In the genomic region with DNA sequence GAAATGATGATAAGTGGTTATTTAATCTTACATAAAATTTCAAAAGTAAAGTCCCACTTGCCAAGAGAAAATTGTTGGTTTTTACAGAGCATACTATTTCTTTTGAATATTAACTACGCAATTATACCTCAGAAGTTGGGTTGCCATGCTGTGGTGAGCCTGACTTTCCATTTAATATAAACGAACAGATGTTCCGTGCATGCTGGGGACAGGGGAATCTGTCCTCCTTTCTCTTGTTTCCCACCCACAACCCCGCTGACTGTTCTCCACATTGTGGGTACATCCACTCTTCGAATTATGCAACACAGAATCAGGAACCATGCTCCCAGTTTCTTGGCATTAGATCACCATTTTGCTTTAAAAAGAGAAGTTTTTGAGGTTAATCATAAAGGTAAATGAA, we compare ENCODE assay signal across 30 cellular contexts.
"Had no signal": no experiment of that assay in that cellular context is flagged by ENCODE, and none has a peak within 500 bp of the region (broad histone marks: within the 10 kb centered on the region; RNA-seq: fewer than 3 reads in every experiment).

No MANE protein-coding gene starts in this region.

- ATAC-seq: activated CD8-positive, alpha-beta T cell treated with anti-CD3 and anti-CD28 coated beads for 36 hours; activated naive CD4-positive, alpha-beta T cell treated with anti-CD3 and anti-CD28 coated beads, Interleukin-2, amount 50 U/mL, for 72 hours; activated T-cell treated with anti-CD3 and anti-CD28 coated beads, Interleukin-2, amount 50 U/mL, for 4 hours; activated T-cell treated with anti-CD3 and anti-CD28 coated beads, Interleukin-2, amount 50 U/mL, for 72 hours; activated T-helper 17 cell treated with anti-CD3 and anti-CD28 coated beads, Interleukin-2, amount 50 U/mL, for 72 hours; body of pancreas had no signal

- DNase-seq: activated B cell treated with CpG ODN at 0.5 μM for 24 hours; activated CD4-positive, alpha-beta memory T cell treated with anti-CD3 and anti-CD28 coated beads for 36 hours; activated CD4-positive, alpha-beta T cell treated with anti-CD3 and anti-CD28 coated beads for 4 hours; activated CD4-positive, alpha-beta T cell treated with anti-CD3 and anti-CD28 coated beads, Interleukin-2, amount 10 ng/mL, durations not matched to agents 24 days and 14 days; activated CD4-positive, alpha-beta T cell treated with anti-CD3 and anti-CD28 coated beads, Interleukin-2, amount 50 U/mL, for 1 hour; activated CD4-positive, alpha-beta T cell treated with anti-CD3 and anti-CD28 coated beads, Interleukin-2, amount 50 U/mL, for 4 hours; activated CD4-positive, CD25-positive, alpha-beta regulatory T cell treated with anti-CD3 and anti-CD28 coated beads, Interleukin-2, amount 50 U/mL, for 72 hours; activated CD8-positive, alpha-beta memory T cell treated with anti-CD3 and anti-CD28 coated beads, Interleukin-2, amount 50 U/mL, for 4 hours; activated CD8-positive, alpha-beta T cell treated with anti-CD3 and anti-CD28 coated beads for 36 hours; activated effector memory CD4-positive, alpha-beta T cell treated with anti-CD3 and anti-CD28 coated beads, Interleukin-2, amount 50 U/mL, for 16 hours; activated gamma-delta T cell treated with Interleukin-2 at 50 U/mL for 16 hours; activated naive CD4-positive, alpha-beta T cell; activated naive CD4-positive, alpha-beta T cell treated with anti-CD3 and anti-CD28 coated beads for 36 hours; activated naive CD4-positive, alpha-beta T cell treated with anti-CD3 and anti-CD28 coated beads, Interleukin-2, amount 50 U/mL, for 16 hours; activated naive CD8-positive, alpha-beta T cell treated with anti-CD3 and anti-CD28 coated beads for 36 hours; activated T-cell treated with anti-CD3 and anti-CD28 coated beads for 4 hours; activated T-cell treated with anti-CD3 and anti-CD28 coated beads, Interleukin-2, amount 50 U/mL, for 1 hour; activated T-cell treated with anti-CD3 and anti-CD28 coated beads, Interleukin-2, amount 50 U/mL, for 4 hours; activated T-cell treated with anti-CD3 and anti-CD28 coated beads, Interleukin-2, amount 50 U/mL, for 72 hours; adrenal gland; amniotic stem cell; aorta; body of pancreas; brain microvascular endothelial cell; central memory CD4-positive, alpha-beta T cell; T-helper 1 cell; T-helper 2 cell; T-helper 9 cell had no signal
